In genomic region chr1:155135416-155136197, GRCh38 we compare ENCODE assay signal across 1 cellular context.
TF ChIP-seq lines count a peak whose summit lies in the region.

Gene SLC50A1, plus strand, starts transcription at chr1:155135852. Its CDS starts 60 bp downstream, at chr1:155135912.

TF ChIP-seq in GM12878, 131 proteins besides CTCF, POLR2A, EP300 and RAD21 (continued from another document):
- no peak; the same call in 1 of the 2 replicates for TF ChIP-seq NKRF (conservative IDR thresholded peaks at IDR 0.05)
- 0 out of 2 replicates have a peak, but pooled peaks have one; percentile 14 for TF ChIP-seq MEF2A (IDR thresholded peaks at IDR 0.05; ENCODE audit: insufficient read depth, low read depth, low read length)
- TF ChIP-seq SMAD1 (IDR thresholded peaks at IDR 0.05; ENCODE audit: low read depth, partially characterized antibody), result no peak
- peak; percentile 66 for TF ChIP-seq KLF5 (IDR thresholded peaks at IDR 0.05; ENCODE audit: partially characterized antibody)
- TF ChIP-seq PAX5 (IDR thresholded peaks at IDR 0.05; ENCODE audit: borderline replicate concordance, low read depth, low read length), result 0 out of 2 replicates have a peak, but pooled peaks have one; percentile 3
- TF ChIP-seq PML (IDR thresholded peaks at IDR 0.05; ENCODE audit: low read length), result peak; percentile 94
- peak; percentile 59 for TF ChIP-seq CREB1 (IDR thresholded peaks at IDR 0.05; ENCODE audit: low read depth)
- 0 out of 2 replicates have a peak, but pooled peaks have one; percentile 19 for TF ChIP-seq RB1 (IDR thresholded peaks at IDR 0.05; ENCODE audit: borderline replicate concordance)
TF ChIP-seq in GM12878: peak in this region for 36.
